ENCODE assay signal across 8 cellular contexts in the genomic region with DNA sequence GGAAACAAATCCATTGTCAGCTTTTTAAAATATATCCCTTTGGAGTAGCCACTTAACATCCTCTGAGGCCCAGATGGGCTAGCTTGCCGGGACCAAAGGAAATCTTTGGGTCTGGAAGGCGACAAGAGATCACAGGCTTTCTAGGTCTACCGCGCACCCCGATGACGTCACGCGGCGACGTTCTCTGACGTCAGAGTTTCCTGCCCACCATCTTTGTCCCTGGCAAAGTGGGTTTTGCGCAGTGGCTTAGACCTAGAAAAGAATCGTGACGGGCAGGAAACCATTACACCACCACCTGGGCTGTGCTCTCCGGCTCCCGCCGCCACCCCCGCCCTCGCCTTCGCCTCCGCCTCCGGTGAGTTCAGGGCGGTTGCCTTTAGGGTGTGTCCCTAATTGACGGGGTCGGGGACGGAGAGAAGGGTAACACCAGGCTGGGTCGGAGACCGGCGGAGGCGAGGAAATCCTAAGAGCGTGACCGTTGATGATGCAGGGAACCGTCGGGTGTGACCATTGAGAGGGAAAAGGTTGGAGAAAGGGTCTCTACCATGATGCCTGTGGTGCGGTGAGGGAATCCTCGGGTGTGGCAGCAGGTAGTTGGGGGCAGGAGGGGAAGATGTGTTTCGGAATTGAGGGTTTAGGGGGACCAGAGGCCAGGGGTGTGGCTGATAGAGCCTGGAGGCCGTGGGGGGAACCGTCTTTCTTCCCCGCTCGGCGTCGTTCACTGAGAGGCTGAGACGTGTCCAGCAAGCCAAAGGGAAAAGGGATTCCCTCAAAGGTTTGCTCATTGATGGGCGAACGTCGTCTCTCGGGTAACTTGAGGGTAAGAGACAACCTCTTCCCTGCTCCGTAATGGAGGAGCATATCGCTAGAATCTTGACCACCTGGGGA. TPM values are rescaled to one million over a fixed set of nuclear protein-coding genes. Genes with fewer than 3 reads are reported as not detected.
DNase-seq lines count a peak whose midpoint lies in the region; ATAC-seq and TF ChIP-seq lines count a peak whose summit lies in the region.

TSS of gene AP2B1 (plus strand) at position 249 of the 888 bp plus-strand sequence. CDS start 6,709 bp downstream, outside the sequence.

- H3K36me3 Mint-ChIP-seq in CD4-positive, alpha-beta memory T cell: peaks cover 0 to 7% of the 10 kb centered on the region in 2 donors

- peak within 1 kb of the TSS; percentile 94 to 100 (median 99) for H3K27ac Mint-ChIP-seq in CD4-positive, alpha-beta memory T cell

- H3K9me3 ChIP-seq in CD4-positive, alpha-beta memory T cell (ENCODE audit: control insufficient read depth in 1 of 2, low read length in 2 of 2): no peaks in the 10 kb centered on the region
- no peaks in the 10 kb centered on the region for H3K9me3 ChIP-seq in lung (ENCODE audit: control insufficient read depth in 2 of 2, insufficient read depth in 1 of 2, low read length in 1 of 2)

- peak within 1 kb of the TSS; percentile 94 for H3K27ac ChIP-seq in CD4-positive, alpha-beta memory T cell (ENCODE audit: low read depth, low read length)
- H3K27ac ChIP-seq in lung (ENCODE audit: low read depth in 1 of 2, low read length in 1 of 2): peak within 1 kb of the TSS; percentile 81 to 95

- H3K4me3 Mint-ChIP-seq in CD4-positive, alpha-beta memory T cell: peak within 1 kb of the TSS; percentile 94 to 100 (median 100)

- CTCF ChIA-PET in CD4-positive, alpha-beta memory T cell (lab: Charles Lee; ENCODE audit: partially characterized antibody): interaction anchor here (0.8 to 1.8 kb wide), 6 partner anchors 9 to 444 kb away, joined by 3 to 5 read pairs (median 4); partner anchors contain the start of gene PEX12

- 0% methylated on average over 48 to 50 of the region's 50 CpGs for WGBS in lung, 2 donors

- ATAC-seq in GM19463 (IDR thresholded peaks at IDR 0.05; ENCODE audit: unreplicated experiment) (peak; percentile 93), lung (ENCODE audit: insufficient read depth, low FRiP score) (peak; percentile 86)

- H3K27me3 Mint-ChIP-seq in CD4-positive, alpha-beta memory T cell: peaks cover 0 to 3% of the 10 kb centered on the region in 2 donors

- H3K4me1 Mint-ChIP-seq in CD4-positive, alpha-beta memory T cell: peaks cover 25 to 41% (median 34%) of the 10 kb centered on the region in 4 donors

- H3K9me3 Mint-ChIP-seq in CD4-positive, alpha-beta memory T cell: peaks cover 0 to 4% (median 0%) of the 10 kb centered on the region in 8 donors

- peak; percentile 97 to 99 (median 98) for DNase-seq in CD4-positive, alpha-beta memory T cell
- DNase-seq in HS-27A (ENCODE audit: low read depth): peak; percentile 77
- DNase-seq in NK-92 (lab: John Stamatoyannopoulos, UW; ENCODE audit: unreplicated experiment): peak; percentile 81
- DNase-seq in activated CD8-positive, alpha-beta memory T cell treated with anti-CD3 and anti-CD28 coated beads for 1 hour (ENCODE audit: extremely low read depth in 1 of 2, low read depth in 1 of 2): peak; percentile 93 to 94
- peak; percentile 95 for DNase-seq in effector CD8-positive, alpha-beta T cell (lab: John Stamatoyannopoulos, UW)
- peak; percentile 94 for DNase-seq in lung (ENCODE audit: low spot score)
- peak; percentile 95 to 96 (median 95) for DNase-seq in stimulated activated CD4-positive, alpha-beta T cell treated with anti-CD3 and anti-CD28 coated beads, TNF-alpha, amount 100 ng/mL, for 4 hours (ENCODE audit: low read depth in 3 of 3)

- H3K4me1 ChIP-seq in CD4-positive, alpha-beta memory T cell (ENCODE audit: insufficient read depth, low read length): peaks cover 41% of the 10 kb centered on the region
- H3K4me1 ChIP-seq in lung (ENCODE audit: control insufficient read depth in 2 of 2, insufficient read depth in 2 of 2, low read length in 2 of 2): peaks cover 7% of the 10 kb centered on the region in 2 donors

- POLR2A ChIA-PET in CD4-positive, alpha-beta memory T cell (lab: Charles Lee; ENCODE audit: partially characterized antibody): interaction anchor here (0.8 to 4.5 kb wide), 18 partner anchors 9 to 426 kb away, joined by 3 to 130 read pairs (median 4); partner anchors contain the start of genes PEX12, SLFN5 and TAF15

- H3K27me3 ChIP-seq in CD4-positive, alpha-beta memory T cell (ENCODE audit: insufficient read depth, low read length): no peaks in the 10 kb centered on the region
- no peaks in the 10 kb centered on the region for H3K27me3 ChIP-seq in lung (ENCODE audit: control insufficient read depth, insufficient read depth)

- intact Hi-C loops in CD4-positive, alpha-beta memory T cell (cut with micrococcal nuclease): loop anchor here (5.0 kb wide), 1 partner anchor 220 kb away; the partner anchor contains the start of gene TAF15

- H3K4me3 ChIP-seq in CD4-positive, alpha-beta memory T cell (ENCODE audit: low read length in 2 of 2): peak within 1 kb of the TSS; percentile 81 to 97
- peak within 1 kb of the TSS; percentile 98 for H3K4me3 ChIP-seq in lung

- H3K36me3 ChIP-seq in CD4-positive, alpha-beta memory T cell (ENCODE audit: insufficient read depth, low read length): no peaks in the 10 kb centered on the region
- H3K36me3 ChIP-seq in lung (ENCODE audit: control insufficient read depth in 2 of 2, insufficient read depth in 2 of 2, low read length in 2 of 2): no peaks in the 10 kb centered on the region

- no peak for TF ChIP-seq CTCF in lung (IDR thresholded peaks at IDR 0.05; ENCODE audit: control extremely low read depth, extremely low read depth)

RNA-seq across cellular contexts. Expression of gene AP2B1, which starts in this region (rescaled TPM):
- total RNA-seq in CD4-positive, alpha-beta memory T cell: 100 to 1,000 TPM; 160 to 165 TPM
- 10 to 100 TPM; 54.1 to 75.4 TPM for polyA plus RNA-seq in CD4-positive, alpha-beta memory T cell
- 100 to 1,000 TPM; 110 to 156 TPM for total RNA-seq in lung
- polyA plus RNA-seq in lung: 10 to 100 TPM; 52.9 to 55.3 TPM

Comparison
In these comparisons a context has a peak if more than half of its experiments do, and no peak if none do; other contexts are left out.
1. Peak in every context shown above with its lines: DNase-seq, ATAC-seq, H3K4me3 ChIP-seq and H3K27ac ChIP-seq.